ENCODE assay signal across 13 cellular contexts in genomic region chr20:63191400-63191799, GRCh38. TPM values are rescaled to one million over a fixed set of nuclear protein-coding genes. Genes with fewer than 3 reads are reported as not detected.
DNase-seq lines count a peak whose midpoint lies in the region; ATAC-seq, FAIRE-seq and TF ChIP-seq lines count a peak whose summit lies in the region.
"Had no signal": no experiment of that assay in that cellular context is flagged by ENCODE, and none has a peak within 500 bp of the region (broad histone marks: within the 10 kb centered on the region; RNA-seq: fewer than 3 reads in every experiment).

No MANE protein-coding gene starts in this region.

- TF ChIP-seq POLR2A in GM12892 (IDR thresholded peaks at IDR 0.05; ENCODE audit: low read depth, low read length): no peak

- H3K4me3 Mint-ChIP-seq in neural crest cell: peak overlapping the region; percentile 49
- no peak overlapping the region for H3K4me3 Mint-ChIP-seq in natural killer cell treated with Interleukin-12 subunit alpha and Interleukin-12 subunit beta and Interleukin-15 and Interleukin-18, amount 100 ng/mL, for 72 hours

- peaks cover 3% of the 10 kb centered on the region for H3K27me3 Mint-ChIP-seq in neural crest cell (ENCODE audit: low read depth)
- H3K27me3 Mint-ChIP-seq in natural killer cell treated with Interleukin-12 subunit alpha and Interleukin-12 subunit beta and Interleukin-15 and Interleukin-18, amount 100 ng/mL, for 72 hours: no peaks in the 10 kb centered on the region

- no peak overlapping the region for H3K27ac ChIP-seq in coronary artery
- H3K27ac ChIP-seq: brain microvascular endothelial cell, thyroid gland had no signal

- DNase-seq in H4 (ENCODE audit: low spot score) (peak; percentile 90), NCI-H2081 treated with DMSO at 0.1 percent for 48 hours (lab: John Stamatoyannopoulos, UW) (peak; percentile 74), SHP77 (lab: John Stamatoyannopoulos, UW) (peak; percentile 99 to 100), neural crest cell (ENCODE audit: low read depth, low spot score) (no peak), coronary artery (ENCODE audit: low spot score) (no peak), NCI-H187 (lab: John Stamatoyannopoulos, UW) (no peak), GM12892 (ENCODE audit: insufficient read length) (no peak)
- no peak for DNase-seq in natural killer cell treated with Interleukin-12 subunit alpha and Interleukin-12 subunit beta and Interleukin-15 and Interleukin-18, amount 100 ng/mL, for 72 hours (ENCODE audit: low spot score)
- DNase-seq: brain microvascular endothelial cell, KBM-7, thyroid gland had no signal

- TF ChIP-seq CTCF in neural crest cell (conservative IDR thresholded peaks at IDR 0.05) (no peak), coronary artery (IDR thresholded peaks at IDR 0.05) (no peak)

- no peak overlapping the region for H3K4me3 ChIP-seq in coronary artery
- H3K4me3 ChIP-seq: thyroid gland had no signal

- no peak overlapping the region for H3K27ac Mint-ChIP-seq in neural crest cell (ENCODE audit: unreplicated experiment)
- H3K27ac Mint-ChIP-seq in natural killer cell treated with Interleukin-12 subunit alpha and Interleukin-12 subunit beta and Interleukin-15 and Interleukin-18, amount 100 ng/mL, for 72 hours: no peak overlapping the region

- no peak for ATAC-seq in natural killer cell treated with Interleukin-12 subunit alpha and Interleukin-12 subunit beta and Interleukin-15 and Interleukin-18, amount 100 ng/mL, for 72 hours

- peaks cover 7% of the 10 kb centered on the region for H3K4me1 Mint-ChIP-seq in neural crest cell
- H3K4me1 Mint-ChIP-seq in natural killer cell treated with Interleukin-12 subunit alpha and Interleukin-12 subunit beta and Interleukin-15 and Interleukin-18, amount 100 ng/mL, for 72 hours (ENCODE audit: low read depth in 2 of 2): peaks cover 0 to 2% of the 10 kb centered on the region in 2 donors

- H3K36me3 Mint-ChIP-seq in neural crest cell (ENCODE audit: low read depth): no peaks in the 10 kb centered on the region
- no peaks in the 10 kb centered on the region for H3K36me3 Mint-ChIP-seq in natural killer cell treated with Interleukin-12 subunit alpha and Interleukin-12 subunit beta and Interleukin-15 and Interleukin-18, amount 100 ng/mL, for 72 hours

- no peaks in the 10 kb centered on the region for H3K9me3 Mint-ChIP-seq in neural crest cell
- H3K9me3 Mint-ChIP-seq in natural killer cell treated with Interleukin-12 subunit alpha and Interleukin-12 subunit beta and Interleukin-15 and Interleukin-18, amount 100 ng/mL, for 72 hours: no peaks in the 10 kb centered on the region

- FAIRE-seq in GM12892 (lab: Jason Lieb, UNC): no peak
- FAIRE-seq: D721Med had no signal

RNA-seq across cellular contexts. Expression of gene YTHDF1, which starts 24.5 kb away (rescaled TPM):
- 16.2 and 16.7 TPM in 2 replicates for total RNA-seq in H4 (2014; rRNA removed; shearing (Covaris generic))
- 59.0 and 59.4 TPM in 2 replicates for total RNA-seq in neural crest cell
- total RNA-seq in natural killer cell treated with Interleukin-12 subunit alpha and Interleukin-12 subunit beta and Interleukin-15 and Interleukin-18, amount 100 ng/mL, for 72 hours: 10 to 100 TPM; 38.2 to 47.6 TPM
- polyA plus RNA-seq in GM12892 (2012; ENCODE audit: missing spikeins): 15.6 TPM

RNA-seq across cellular contexts. Expression of gene BIRC7, which starts 44.3 kb away (rescaled TPM):
- total RNA-seq in H4 (2014; rRNA removed; shearing (Covaris generic)): 0.14 TPM in 1 of 2 replicates, not detected in the other
- total RNA-seq in neural crest cell: 6.1 and 6.9 TPM in 2 replicates
- total RNA-seq in natural killer cell treated with Interleukin-12 subunit alpha and Interleukin-12 subunit beta and Interleukin-15 and Interleukin-18, amount 100 ng/mL, for 72 hours: not detected
- 1.1 TPM for polyA plus RNA-seq in GM12892 (2012; ENCODE audit: missing spikeins)
- total RNA-seq: fibroblast of lung, thyroid gland had no signal
- polyA plus RNA-seq: fibroblast of lung had no signal

Comparison
In these comparisons a context has a peak if more than half of its experiments do, and no peak if none do; other contexts are left out.
1. DNase-seq: peak in H4 (single experiment), NCI-H2081 treated with DMSO at 0.1 percent for 48 hours (single experiment) and SHP77 (2 of 2); none in neural crest cell (single experiment), coronary artery (single experiment), natural killer cell treated with Interleukin-12 subunit alpha and Interleukin-12 subunit beta and Interleukin-15 and Interleukin-18, amount 100 ng/mL, for 72 hours (single experiment), NCI-H187 (0 of 2) and GM12892 (single experiment).